19 cellular contexts compared by ENCODE assay signal in the genomic region with DNA sequence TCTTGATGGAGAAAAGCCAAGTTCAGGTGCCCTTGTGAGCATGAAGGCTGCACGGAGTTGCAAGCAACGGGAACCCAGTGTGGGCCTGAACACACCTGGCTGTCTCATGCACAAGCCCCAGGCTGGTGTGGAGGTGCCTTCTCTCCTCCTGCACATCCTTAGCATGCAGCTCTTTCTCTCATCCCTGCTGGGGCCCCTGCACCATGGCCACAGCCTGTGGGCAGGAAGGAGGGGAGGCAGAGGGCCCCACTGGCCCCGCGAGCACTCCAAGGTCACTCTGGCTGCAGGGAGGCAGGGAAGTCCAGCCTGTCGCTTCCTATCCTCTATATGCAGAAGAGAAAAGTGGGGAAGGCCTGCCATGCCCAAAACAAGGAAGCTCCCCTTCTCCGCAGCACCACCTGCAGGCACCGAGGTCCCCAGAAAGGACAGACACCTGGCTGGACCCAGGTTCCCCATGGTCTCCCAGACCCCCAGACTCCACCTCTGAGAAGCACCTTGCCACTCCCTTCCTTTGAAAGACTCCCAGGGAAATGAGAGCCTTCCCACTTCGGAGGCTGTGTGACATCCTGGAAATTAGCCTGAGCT. TPM values are rescaled to one million over a fixed set of nuclear protein-coding genes. Genes with fewer than 3 reads are reported as not detected.
"Had no signal": no experiment of that assay in that cellular context is flagged by ENCODE, and none has a peak within 500 bp of the region (broad histone marks: within the 10 kb centered on the region; RNA-seq: fewer than 3 reads in every experiment).

No MANE protein-coding gene starts in this region.

- H3K27ac ChIP-seq: heart right ventricle, left ventricle myocardium inferior, ovary, psoas muscle, right atrium auricular region, spleen, testis, uterus had no signal

- H3K9me3 ChIP-seq: heart right ventricle, left ventricle myocardium inferior, ovary, psoas muscle, right atrium auricular region, spleen, testis, uterus had no signal

- H3K4me1 ChIP-seq: heart right ventricle, left ventricle myocardium inferior, psoas muscle, right atrium auricular region, testis, uterus had no signal

- H3K4me3 ChIP-seq: heart right ventricle, left ventricle myocardium inferior, ovary, psoas muscle, right atrium auricular region, spleen, testis, uterus had no signal

- H3K27me3 ChIP-seq: ovary, right atrium auricular region, testis, uterus had no signal

- ATAC-seq: activated naive CD8-positive, alpha-beta T cell treated with anti-CD3 and anti-CD28 coated beads, Interleukin-2, amount 50 U/mL, for 24 hours; heart right ventricle; naive thymus-derived CD8-positive, alpha-beta T cell; psoas muscle had no signal

- DNase-seq: activated CD4-positive, alpha-beta memory T cell treated with anti-CD3 and anti-CD28 coated beads for 36 hours; activated CD4-positive, alpha-beta T cell treated with anti-CD3 and anti-CD28 coated beads for 48 hours; activated gamma-delta T cell; activated naive CD4-positive, alpha-beta T cell treated with anti-CD3 and anti-CD28 coated beads, Interleukin-2, amount 50 U/mL, for 16 hours; activated naive CD8-positive, alpha-beta T cell treated with anti-CD3 and anti-CD28 coated beads, Interleukin-2, amount 50 U/mL, for 24 hours; heart right ventricle; left ventricle myocardium inferior; naive thymus-derived CD8-positive, alpha-beta T cell; ovary; psoas muscle; spleen; stimulated activated CD4-positive, alpha-beta T cell treated with anti-CD3 and anti-CD28 coated beads, Interleukin-4, amount 100 ng/mL, for 1 hour; stimulated activated naive CD4-positive, alpha-beta T cell; T-helper 9 cell; testis; trophoblast cell; uterus had no signal

- H3K36me3 ChIP-seq: heart right ventricle, left ventricle myocardium inferior, ovary, right atrium auricular region, spleen, uterus had no signal

RNA-seq across cellular contexts. Expression of a gene that starts 18.6 kb away (rescaled TPM):
- total RNA-seq: kidney epithelial cell, left ventricle myocardium inferior had no signal
